ENCODE assay signal across 1 cellular context in genomic region chr16:55622930-55623561, GRCh38.
TF ChIP-seq lines count a peak whose summit lies in the region.

No MANE protein-coding gene starts in this region.

TF ChIP-seq in GM23338, 12 proteins besides CTCF, POLR2A, EP300 and RAD21:
- TF ChIP-seq, protein P1, sequence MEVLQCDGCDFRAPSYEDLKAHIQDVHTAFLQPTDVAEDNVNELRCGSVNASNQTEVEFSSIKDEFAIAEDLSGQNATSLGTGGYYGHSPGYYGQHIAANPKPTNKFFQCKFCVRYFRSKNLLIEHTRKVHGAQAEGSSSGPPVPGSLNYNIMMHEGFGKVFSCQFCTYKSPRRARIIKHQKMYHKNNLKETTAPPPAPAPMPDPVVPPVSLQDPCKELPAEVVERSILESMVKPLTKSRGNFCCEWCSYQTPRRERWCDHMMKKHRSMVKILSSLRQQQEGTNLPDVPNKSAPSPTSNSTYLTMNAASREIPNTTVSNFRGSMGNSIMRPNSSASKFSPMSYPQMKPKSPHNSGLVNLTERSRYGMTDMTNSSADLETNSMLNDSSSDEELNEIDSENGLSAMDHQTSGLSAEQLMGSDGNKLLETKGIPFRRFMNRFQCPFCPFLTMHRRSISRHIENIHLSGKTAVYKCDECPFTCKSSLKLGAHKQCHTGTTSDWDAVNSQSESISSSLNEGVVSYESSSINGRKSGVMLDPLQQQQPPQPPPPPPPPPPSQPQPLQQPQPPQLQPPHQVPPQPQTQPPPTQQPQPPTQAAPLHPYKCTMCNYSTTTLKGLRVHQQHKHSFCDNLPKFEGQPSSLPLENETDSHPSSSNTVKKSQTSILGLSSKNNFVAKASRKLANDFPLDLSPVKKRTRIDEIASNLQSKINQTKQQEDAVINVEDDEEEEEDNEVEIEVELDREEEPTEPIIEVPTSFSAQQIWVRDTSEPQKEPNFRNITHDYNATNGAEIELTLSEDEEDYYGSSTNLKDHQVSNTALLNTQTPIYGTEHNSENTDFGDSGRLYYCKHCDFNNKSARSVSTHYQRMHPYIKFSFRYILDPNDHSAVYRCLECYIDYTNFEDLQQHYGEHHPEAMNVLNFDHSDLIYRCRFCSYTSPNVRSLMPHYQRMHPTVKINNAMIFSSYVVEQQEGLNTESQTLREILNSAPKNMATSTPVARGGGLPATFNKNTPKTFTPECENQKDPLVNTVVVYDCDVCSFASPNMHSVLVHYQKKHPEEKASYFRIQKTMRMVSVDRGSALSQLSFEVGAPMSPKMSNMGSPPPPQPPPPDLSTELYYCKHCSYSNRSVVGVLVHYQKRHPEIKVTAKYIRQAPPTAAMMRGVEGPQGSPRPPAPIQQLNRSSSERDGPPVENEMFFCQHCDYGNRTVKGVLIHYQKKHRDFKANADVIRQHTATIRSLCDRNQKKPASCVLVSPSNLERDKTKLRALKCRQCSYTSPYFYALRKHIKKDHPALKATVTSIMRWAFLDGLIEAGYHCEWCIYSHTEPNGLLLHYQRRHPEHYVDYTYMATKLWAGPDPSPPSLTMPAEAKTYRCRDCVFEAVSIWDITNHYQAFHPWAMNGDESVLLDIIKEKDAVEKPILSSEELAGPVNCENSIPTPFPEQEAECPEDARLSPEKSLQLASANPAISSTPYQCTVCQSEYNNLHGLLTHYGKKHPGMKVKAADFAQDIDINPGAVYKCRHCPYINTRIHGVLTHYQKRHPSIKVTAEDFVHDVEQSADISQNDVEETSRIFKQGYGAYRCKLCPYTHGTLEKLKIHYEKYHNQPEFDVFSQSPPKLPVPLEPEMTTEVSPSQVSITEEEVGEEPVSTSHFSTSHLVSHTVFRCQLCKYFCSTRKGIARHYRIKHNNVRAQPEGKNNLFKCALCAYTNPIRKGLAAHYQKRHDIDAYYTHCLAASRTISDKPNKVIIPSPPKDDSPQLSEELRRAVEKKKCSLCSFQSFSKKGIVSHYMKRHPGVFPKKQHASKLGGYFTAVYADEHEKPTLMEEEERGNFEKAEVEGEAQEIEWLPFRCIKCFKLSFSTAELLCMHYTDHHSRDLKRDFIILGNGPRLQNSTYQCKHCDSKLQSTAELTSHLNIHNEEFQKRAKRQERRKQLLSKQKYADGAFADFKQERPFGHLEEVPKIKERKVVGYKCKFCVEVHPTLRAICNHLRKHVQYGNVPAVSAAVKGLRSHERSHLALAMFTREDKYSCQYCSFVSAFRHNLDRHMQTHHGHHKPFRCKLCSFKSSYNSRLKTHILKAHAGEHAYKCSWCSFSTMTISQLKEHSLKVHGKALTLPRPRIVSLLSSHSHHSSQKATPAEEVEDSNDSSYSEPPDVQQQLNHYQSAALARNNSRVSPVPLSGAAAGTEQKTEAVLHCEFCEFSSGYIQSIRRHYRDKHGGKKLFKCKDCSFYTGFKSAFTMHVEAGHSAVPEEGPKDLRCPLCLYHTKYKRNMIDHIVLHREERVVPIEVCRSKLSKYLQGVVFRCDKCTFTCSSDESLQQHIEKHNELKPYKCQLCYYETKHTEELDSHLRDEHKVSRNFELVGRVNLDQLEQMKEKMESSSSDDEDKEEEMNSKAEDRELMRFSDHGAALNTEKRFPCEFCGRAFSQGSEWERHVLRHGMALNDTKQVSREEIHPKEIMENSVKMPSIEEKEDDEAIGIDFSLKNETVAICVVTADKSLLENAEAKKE (CRISPR knock-in tag; IDR thresholded peaks at IDR 0.05) = no peak
- TF ChIP-seq REST (IDR thresholded peaks at IDR 0.05; ENCODE audit: unreplicated experiment) (no peak), EZH2 (IDR thresholded peaks at IDR 0.05; ENCODE audit: low read depth, unreplicated experiment) (no peak), POLR2AphosphoS5 (IDR thresholded peaks at IDR 0.05; ENCODE audit: low read depth) (no peak), ZNF331 (CRISPR knock-in tag; IDR thresholded peaks at IDR 0.05; ENCODE audit: low read depth) (no peak)
- TF ChIP-seq, protein P2, sequence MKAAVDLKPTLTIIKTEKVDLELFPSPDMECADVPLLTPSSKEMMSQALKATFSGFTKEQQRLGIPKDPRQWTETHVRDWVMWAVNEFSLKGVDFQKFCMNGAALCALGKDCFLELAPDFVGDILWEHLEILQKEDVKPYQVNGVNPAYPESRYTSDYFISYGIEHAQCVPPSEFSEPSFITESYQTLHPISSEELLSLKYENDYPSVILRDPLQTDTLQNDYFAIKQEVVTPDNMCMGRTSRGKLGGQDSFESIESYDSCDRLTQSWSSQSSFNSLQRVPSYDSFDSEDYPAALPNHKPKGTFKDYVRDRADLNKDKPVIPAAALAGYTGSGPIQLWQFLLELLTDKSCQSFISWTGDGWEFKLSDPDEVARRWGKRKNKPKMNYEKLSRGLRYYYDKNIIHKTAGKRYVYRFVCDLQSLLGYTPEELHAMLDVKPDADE (IDR thresholded peaks at IDR 0.05) = no peak
